20 cellular contexts compared by ENCODE assay signal in genomic region chr7:3942778-3943177, GRCh38.
DNase-seq lines count a peak whose midpoint lies in the region; ATAC-seq, FAIRE-seq and TF ChIP-seq lines count a peak whose summit lies in the region.
"Had no signal": no experiment of that assay in that cellular context is flagged by ENCODE, and none has a peak within 500 bp of the region (broad histone marks: within the 10 kb centered on the region; RNA-seq: fewer than 3 reads in every experiment).

No MANE protein-coding gene starts in this region.

- CTCF ChIA-PET in H1 (lab: Charles Lee; ENCODE audit: partially characterized antibody): interaction anchor here (0.8 kb wide), 1 partner anchor 21 kb away, joined by 3 read pairs; no protein-coding TSS in a partner anchor

- H3K36me3 ChIP-seq in H1 (ENCODE audit: control insufficient read depth in 2 of 4, insufficient read depth in 4 of 4, low read length in 3 of 4): no peaks in the 10 kb centered on the region
- H3K36me3 ChIP-seq in mesendoderm (ENCODE audit: control insufficient read depth, insufficient read depth, low read length): no peaks in the 10 kb centered on the region
- H3K36me3 ChIP-seq in vagina: no peaks in the 10 kb centered on the region
- H3K36me3 ChIP-seq: BLaER1 treated with 17β-estradiol and CSF1 and Interleukin-3, amounts not matched to agents 10 nM and 100 nM; ovary had no signal

- H3K23ac ChIP-seq in H1 (ENCODE audit: insufficient read length): no peak overlapping the region
- H3K23ac ChIP-seq in mesendoderm (ENCODE audit: low read length): no peak overlapping the region

- intact Hi-C loops in vagina (cut with DNase I): no loop called here

- H3K23me2 ChIP-seq in H1 (ENCODE audit: low read depth, low read length): no peaks in the 10 kb centered on the region

- TF ChIP-seq CTCF in H1 (IDR thresholded peaks at IDR 0.05; ENCODE audit: control extremely low read depth in 1 of 3, insufficient read depth in 1 of 3, low read depth in 1 of 3, low read length in 3 of 3) (no peak), vagina (IDR thresholded peaks at IDR 0.05) (no peak)

- no peak for TF ChIP-seq POLR2A in H1 (IDR thresholded peaks at IDR 0.05; ENCODE audit: control extremely low read depth in 1 of 2, low read depth in 2 of 2, low read length in 2 of 2)
- no peak for TF ChIP-seq POLR2A in vagina (IDR thresholded peaks at IDR 0.05)

- H3K4me1 ChIP-seq in H1 (replicated peaks in 1 of 4; ENCODE audit: control insufficient read depth in 3 of 4, insufficient read depth in 4 of 4, low read length in 3 of 4) (peaks cover 0 to 9% (median 2%) of the 10 kb centered on the region in 4 experiments; a peak in 4 of 7 replicates), mesendoderm (ENCODE audit: control insufficient read depth, low read depth, low read length) (no peaks in the 10 kb centered on the region), vagina (peaks cover 5% of the 10 kb centered on the region)

- no peak for TF ChIP-seq EP300 in H1 (IDR thresholded peaks at IDR 0.05; ENCODE audit: borderline replicate concordance in 1 of 2, low read depth in 2 of 2, low read length in 2 of 2)

- DNase-seq in DMS153 (lab: John Stamatoyannopoulos, UW) (peak; percentile 56), DMS153 treated with DMSO at 0.1 percent for 48 hours (lab: John Stamatoyannopoulos, UW; ENCODE audit: unreplicated experiment) (no peak), H1 (ENCODE audit: low read depth in 1 of 2, low spot score in 2 of 2) (no peak), mesendoderm (peak; percentile 5), vagina (ENCODE audit: extremely low spot score in 2 of 2) (no peak), DMS114 treated with DMSO at 0.1 percent for 48 hours (lab: John Stamatoyannopoulos, UW; ENCODE audit: unreplicated experiment) (no peak)
- no peak for DNase-seq in activated effector memory CD4-positive, alpha-beta T cell treated with anti-CD3 and anti-CD28 coated beads, Interleukin-2, amount 50 U/mL, for 16 hours
- DNase-seq: central memory CD4-positive, alpha-beta T cell; hypothalamus; NCI-H1048; NCI-H2081 treated with DMSO at 0.1 percent for 48 hours; NCI-H524; ovary; Right ventricle myocardium superior; T-helper 17 cell had no signal

- H2BK20ac ChIP-seq in H1 (ENCODE audit: low read length): 0 out of 2 replicates have a peak overlapping the region, but pooled peaks have one; percentile 61

- H2BK15ac ChIP-seq in H1 (ENCODE audit: low read length): peak overlapping the region; percentile 92; the same call in 1 of the 2 replicates
- H2BK15ac ChIP-seq in mesendoderm (replicated peaks; ENCODE audit: low read depth): no peak overlapping the region

- no peak overlapping the region for H3K4ac ChIP-seq in H1 (replicated peaks; ENCODE audit: insufficient read length, low read depth, low read length)
- H3K4ac ChIP-seq in mesendoderm (ENCODE audit: low read depth, low read length): peak overlapping the region; percentile 75

- no peaks in the 10 kb centered on the region for H3K79me2 ChIP-seq in H1 (ENCODE audit: control insufficient read depth in 1 of 2, insufficient read depth in 2 of 2, low read length in 2 of 2)
- no peaks in the 10 kb centered on the region for H3K79me2 ChIP-seq in mesendoderm (ENCODE audit: control insufficient read depth, insufficient read depth, low read length)

- no peak overlapping the region for H2AFZ ChIP-seq in H1 (ENCODE audit: low read length)

- peaks cover 2 to 3% of the 10 kb centered on the region in 2 experiments; a peak in 1 of 4 replicates for H3K9me3 ChIP-seq in H1 (ENCODE audit: insufficient read depth in 2 of 2, low read depth in 1 of 2, low read length in 1 of 2)
- H3K9me3 ChIP-seq in vagina: peaks cover 6% of the 10 kb centered on the region
- H3K9me3 ChIP-seq: ovary had no signal

- 93% methylated on average over 14 of the region's 14 CpGs; no CpG with 5 or more reads in 1 of the 2 experiments for WGBS in H1 (ENCODE audit: extremely low coverage in 1 of 2, insufficient coverage in 1 of 2, insufficient read length in 1 of 2, insufficient replicate concordance in 2 of 2, low coverage in 1 of 2, low lambda C conversion rate in 2 of 2, missing lambda C conversion rate in 1 of 2), 2 experiments
- no CpG with 5 or more reads among the region's 14 CpGs for WGBS in mesendoderm (ENCODE audit: extremely low coverage, insufficient coverage, low lambda C conversion rate)

- H3K56ac ChIP-seq in H1 (replicated peaks; ENCODE audit: insufficient read length, low read depth, low read length): no peak overlapping the region
- H3K56ac ChIP-seq in mesendoderm (ENCODE audit: low read length): peak overlapping the region; percentile 56

- H4K91ac ChIP-seq in H1 (replicated peaks; ENCODE audit: insufficient read length, low read length): peak overlapping the region; percentile 83

- H3K4me3 ChIP-seq in H1 (ENCODE audit: extremely low read depth in 1 of 4, insufficient read depth in 2 of 4, low read depth in 3 of 4, low read length in 4 of 4): no peak overlapping the region
- no peak overlapping the region for H3K4me3 ChIP-seq in mesendoderm (ENCODE audit: low read length)
- peak overlapping the region in 1 of 2 donors; percentile 4 for H3K4me3 ChIP-seq in vagina
- H3K4me3 ChIP-seq: BLaER1 treated with 17β-estradiol and CSF1 and Interleukin-3, amounts not matched to agents 10 nM and 100 nM; ovary had no signal

- no peak for ATAC-seq in HG02981 (IDR thresholded peaks at IDR 0.05; ENCODE audit: unreplicated experiment)
- ATAC-seq: left lobe of liver, T-helper 17 cell had no signal

- H3K14ac ChIP-seq in H1 (ENCODE audit: insufficient read length): no peak overlapping the region

- H2BK120ac ChIP-seq in H1 (replicated peaks; ENCODE audit: low read depth, low read length) (peak overlapping the region; percentile 34), mesendoderm (ENCODE audit: low read depth, low read length) (peak overlapping the region; percentile 56)

- H3K27ac ChIP-seq in H1 (ENCODE audit: low read depth, low read length): no peak overlapping the region
- H3K27ac ChIP-seq in mesendoderm (ENCODE audit: low read depth, low read length): no peak overlapping the region
- peak overlapping the region; percentile 33 for H3K27ac ChIP-seq in vagina
- H3K27ac ChIP-seq: 22Rv1; BLaER1 treated with 17β-estradiol and CSF1 and Interleukin-3, amounts not matched to agents 10 nM and 100 nM; ovary had no signal

- no peaks in the 10 kb centered on the region for H4K20me1 ChIP-seq in H1 (replicated peaks in 1 of 2; ENCODE audit: control insufficient read depth in 1 of 2, insufficient read depth in 2 of 2, low read length in 2 of 2)
- H4K20me1 ChIP-seq: BLaER1 treated with 17β-estradiol and CSF1 and Interleukin-3, amounts not matched to agents 10 nM and 100 nM had no signal

- FAIRE-seq in H1 (lab: Jason Lieb, UNC): no peak
- FAIRE-seq: small intestine had no signal

- no peaks in the 10 kb centered on the region for H3K79me1 ChIP-seq in H1 (ENCODE audit: low read depth, low read length)
- no peaks in the 10 kb centered on the region for H3K79me1 ChIP-seq in mesendoderm (ENCODE audit: low read length)

- H2BK5ac ChIP-seq in H1 (ENCODE audit: low read depth, low read length) (peak overlapping the region; percentile 66; the same call in 1 of the 2 replicates), mesendoderm (ENCODE audit: low read length) (no peak overlapping the region)

- H4K8ac ChIP-seq in H1 (ENCODE audit: extremely low read depth, insufficient read depth, low read length) (peak overlapping the region; percentile 75), mesendoderm (ENCODE audit: low read depth, low read length) (no peak overlapping the region)

- H3K4me2 ChIP-seq in H1 (ENCODE audit: insufficient read depth in 1 of 2, low read depth in 2 of 2, low read length in 2 of 2) (peak overlapping the region in 1 of 2 experiments; percentile 32; a peak in 1 of 4 replicates), mesendoderm (ENCODE audit: low read length) (no peak overlapping the region)

- TF ChIP-seq RAD21 in H1 (IDR thresholded peaks at IDR 0.05 in 1 of 2, conservative IDR thresholded peaks at IDR 0.05 in 1 of 2; ENCODE audit: low read depth in 2 of 2, low read length in 2 of 2): no peak

- H2AK5ac ChIP-seq in H1 (ENCODE audit: low read depth, low read length) (no peak overlapping the region), mesendoderm (ENCODE audit: low read length) (no peak overlapping the region)

- H3K9ac ChIP-seq in H1 (replicated peaks in 1 of 4; ENCODE audit: extremely low read depth in 1 of 4, low read depth in 3 of 4, low read length in 3 of 4) (no peak overlapping the region), mesendoderm (ENCODE audit: low read length) (no peak overlapping the region)
- H3K9ac ChIP-seq: BLaER1 treated with 17β-estradiol and CSF1 and Interleukin-3, amounts not matched to agents 10 nM and 100 nM had no signal

- H3K27me3 ChIP-seq in H1 (replicated peaks in 1 of 4; ENCODE audit: control insufficient read depth in 3 of 4, extremely low read depth in 1 of 4, insufficient read depth in 3 of 4, low read length in 3 of 4): no peaks in the 10 kb centered on the region
- H3K27me3 ChIP-seq in mesendoderm (ENCODE audit: insufficient read depth, low read length, poor library complexity): no peaks in the 10 kb centered on the region
- no peaks in the 10 kb centered on the region for H3K27me3 ChIP-seq in vagina
- H3K27me3 ChIP-seq: BLaER1 treated with 17β-estradiol and CSF1 and Interleukin-3, amounts not matched to agents 10 nM and 100 nM; ovary had no signal

- H4K5ac ChIP-seq in H1 (ENCODE audit: insufficient read length, low read depth, low read length): peak overlapping the region; percentile 62
- no peak overlapping the region for H4K5ac ChIP-seq in mesendoderm (ENCODE audit: low read length)

- H2BK12ac ChIP-seq in H1 (ENCODE audit: low read depth, low read length): peak overlapping the region; percentile 94; the same call in 1 of the 2 replicates

- POLR2A ChIA-PET in H1 (lab: Charles Lee; ENCODE audit: partially characterized antibody): interaction anchor here (0.6 kb wide), 1 partner anchor 342 kb away, joined by 5 read pairs; no protein-coding TSS in a partner anchor

- H3K18ac ChIP-seq in H1 (ENCODE audit: extremely low read depth, low read length) (peak overlapping the region; percentile 83), mesendoderm (ENCODE audit: low read length) (peak overlapping the region; percentile 45)

TF ChIP-seq in H1, 55 proteins besides CTCF, POLR2A, EP300 and RAD21:
- TF ChIP-seq E2F6 (IDR thresholded peaks at IDR 0.05): 0 out of 2 replicates have a peak, but pooled peaks have one; percentile 3
- no peak for TF ChIP-seq RFX5 (IDR thresholded peaks at IDR 0.05; ENCODE audit: borderline replicate concordance, low read depth, low read length)
- TF ChIP-seq MAFK (IDR thresholded peaks at IDR 0.05; ENCODE audit: low read depth, low read length): peak; percentile 55
- peak; percentile 82 for TF ChIP-seq BACH1 (IDR thresholded peaks at IDR 0.05; ENCODE audit: low read length)
TF ChIP-seq in H1: peak in this region for 3.

Comparison
In these comparisons a context has a peak if more than half of its experiments do, and no peak if none do; other contexts are left out.
1. DNase-seq: peak in DMS153 (single experiment) and mesendoderm (single experiment); none in DMS153 treated with DMSO at 0.1 percent for 48 hours (single experiment), H1 (0 of 2), vagina (0 of 2), activated effector memory CD4-positive, alpha-beta T cell treated with anti-CD3 and anti-CD28 coated beads, Interleukin-2, amount 50 U/mL, for 16 hours (single experiment) and DMS114 treated with DMSO at 0.1 percent for 48 hours (single experiment).